8 cellular contexts compared by ENCODE assay signal in genomic region chr2:208025037-208025813, GRCh38. TPM values are rescaled to one million over a fixed set of nuclear protein-coding genes. Genes with fewer than 3 reads are reported as not detected.
A peak's percentile ranks its signal among the peaks of the same experiment; 100 is the strongest.
DNase-seq lines count a peak whose midpoint lies in the region; TF ChIP-seq lines count a peak whose summit lies in the region.

A gene with protein sequence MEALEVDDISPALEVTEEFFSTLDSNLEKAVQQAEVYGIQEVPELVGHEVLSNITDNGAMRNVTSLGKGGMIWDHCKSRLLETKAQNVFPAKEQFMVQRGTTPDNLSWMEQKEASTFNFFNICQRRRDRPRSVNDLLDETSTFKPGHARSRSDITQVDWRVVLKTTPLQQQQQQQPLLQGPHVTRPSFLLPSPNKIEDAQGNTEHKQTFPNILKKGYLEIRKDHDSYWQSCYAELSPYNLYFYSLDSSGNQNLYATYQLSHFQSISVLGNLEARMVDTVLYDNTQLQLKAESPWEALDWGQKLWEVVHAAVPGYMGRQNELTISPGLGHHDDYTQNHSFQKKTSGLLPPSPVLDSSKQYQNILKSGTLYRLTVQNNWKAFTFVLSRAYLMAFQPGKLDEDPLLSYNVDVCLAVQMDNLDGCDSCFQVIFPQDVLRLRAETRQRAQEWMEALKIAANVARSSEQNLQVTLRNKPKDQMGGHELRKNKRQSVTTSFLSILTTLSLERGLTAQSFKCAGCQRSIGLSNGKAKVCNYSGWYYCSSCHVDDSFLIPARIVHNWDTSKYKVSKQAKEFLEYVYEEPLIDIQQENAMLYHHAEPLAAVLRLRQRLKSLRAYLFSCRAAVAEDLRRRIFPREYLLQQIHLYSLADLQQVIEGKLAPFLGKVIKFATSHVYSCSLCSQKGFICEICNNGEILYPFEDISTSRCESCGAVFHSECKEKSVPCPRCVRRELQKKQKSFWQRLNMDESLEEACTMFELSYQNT (minus strand): TSS chr2:208025527. CDS start chr2:208001639, 23,888 bp downstream.

- peak within 1 kb of the TSS; percentile 86 for H3K9ac ChIP-seq in rectal smooth muscle tissue (ENCODE audit: low read length)

- no peaks in the 10 kb centered on the region for H3K9me3 Mint-ChIP-seq in HFFc6
- H3K9me3 Mint-ChIP-seq in T-helper 1 cell treated with Interleukin-12 subunit alpha and Interleukin-12 subunit beta and Interleukin-4 antibody, amounts not matched to agents 30 μg/mL and 1 μg/mL, for 36 hours = no peaks in the 10 kb centered on the region

- H3K4me3 Mint-ChIP-seq in HFFc6 = peak within 1 kb of the TSS; percentile 95
- peak within 1 kb of the TSS; percentile 98 for H3K4me3 Mint-ChIP-seq in T-helper 1 cell treated with Interleukin-12 subunit alpha and Interleukin-12 subunit beta and Interleukin-4 antibody, amounts not matched to agents 30 μg/mL and 1 μg/mL, for 36 hours

- no peaks in the 10 kb centered on the region for H3K27me3 ChIP-seq in right atrium auricular region
- no peaks in the 10 kb centered on the region for H3K27me3 ChIP-seq in rectal smooth muscle tissue (ENCODE audit: control insufficient read depth, insufficient read depth, low read length)
- H3K27me3 ChIP-seq in uterus = no peaks in the 10 kb centered on the region

- peak within 1 kb of the TSS; percentile 68 for H3K27ac ChIP-seq in angular gyrus (ENCODE audit: low read depth, low read length)
- H3K27ac ChIP-seq in right atrium auricular region = peak within 1 kb of the TSS; percentile 85
- H3K27ac ChIP-seq in rectal smooth muscle tissue (ENCODE audit: low read depth, low read length) = peak within 1 kb of the TSS; percentile 89
- peak within 1 kb of the TSS; percentile 80 to 83 for H3K27ac ChIP-seq in uterus

- TF ChIP-seq POLR2A in NB4 (IDR thresholded peaks at IDR 0.05; ENCODE audit: extremely low read depth, insufficient read length) = peak; percentile 67
- peak; percentile 13 to 48 for TF ChIP-seq POLR2A in uterus (IDR thresholded peaks at IDR 0.05)

- DNase-seq in GM12865 (ENCODE audit: low read depth) (peak; percentile 93), HFFc6 (peak; percentile 68), NB4 (ENCODE audit: low read depth) (peak; percentile 96), right atrium auricular region (ENCODE audit: low spot score) (peak; percentile 91), uterus (peak; percentile 76 to 85)

- H3K27ac Mint-ChIP-seq in HFFc6 = peak within 1 kb of the TSS; percentile 78
- peak within 1 kb of the TSS; percentile 89 for H3K27ac Mint-ChIP-seq in T-helper 1 cell treated with Interleukin-12 subunit alpha and Interleukin-12 subunit beta and Interleukin-4 antibody, amounts not matched to agents 30 μg/mL and 1 μg/mL, for 36 hours

- TF ChIP-seq CTCF in GM12865 (IDR thresholded peaks at IDR 0.05; ENCODE audit: insufficient read depth, low read depth, low read length, missing control alignments) = no peak
- TF ChIP-seq CTCF in HFFc6 (IDR thresholded peaks at IDR 0.05) = no peak
- no peak for TF ChIP-seq CTCF in NB4 (IDR thresholded peaks at IDR 0.05; ENCODE audit: low read depth, low read length)
- no peak for TF ChIP-seq CTCF in right atrium auricular region (IDR thresholded peaks at IDR 0.05)
- no peak for TF ChIP-seq CTCF in uterus (IDR thresholded peaks at IDR 0.05)

- H3K36me3 Mint-ChIP-seq in HFFc6 (ENCODE audit: low read depth) = no peaks in the 10 kb centered on the region
- H3K36me3 Mint-ChIP-seq in T-helper 1 cell treated with Interleukin-12 subunit alpha and Interleukin-12 subunit beta and Interleukin-4 antibody, amounts not matched to agents 30 μg/mL and 1 μg/mL, for 36 hours (ENCODE audit: low read depth) = no peaks in the 10 kb centered on the region

- H3K4me1 ChIP-seq in right atrium auricular region = peaks cover 0 to 14% of the 10 kb centered on the region in 2 donors
- peaks cover 4% of the 10 kb centered on the region for H3K4me1 ChIP-seq in rectal smooth muscle tissue (ENCODE audit: control insufficient read depth, insufficient read depth, low read length)
- no peaks in the 10 kb centered on the region for H3K4me1 ChIP-seq in uterus

- intact Hi-C loops in uterus (cut with DNase I; ENCODE audit: low total_unique reads) = no loop called here

- H3K9me3 ChIP-seq in right atrium auricular region = no peaks in the 10 kb centered on the region
- H3K9me3 ChIP-seq in uterus = no peaks in the 10 kb centered on the region

- H3K4me3 ChIP-seq in GM12865 (ENCODE audit: low read depth, low read length) = peak within 1 kb of the TSS; percentile 67
- peak within 1 kb of the TSS; percentile 99 for H3K4me3 ChIP-seq in NB4 (ENCODE audit: low read depth, low read length)
- H3K4me3 ChIP-seq in right atrium auricular region = peak within 1 kb of the TSS; percentile 84 to 93
- H3K4me3 ChIP-seq in rectal smooth muscle tissue (ENCODE audit: low read length) = peak within 1 kb of the TSS; percentile 97
- peak within 1 kb of the TSS; percentile 54 to 89 for H3K4me3 ChIP-seq in uterus

- H3K36me3 ChIP-seq in right atrium auricular region = no peaks in the 10 kb centered on the region
- H3K36me3 ChIP-seq in rectal smooth muscle tissue (ENCODE audit: control insufficient read depth, insufficient read depth, low read length) = no peaks in the 10 kb centered on the region
- H3K36me3 ChIP-seq in uterus = no peaks in the 10 kb centered on the region

- peaks cover 6% of the 10 kb centered on the region; the same call in 1 of the 2 replicates for H3K27me3 Mint-ChIP-seq in HFFc6 (ENCODE audit: insufficient read depth)
- no peaks in the 10 kb centered on the region for H3K27me3 Mint-ChIP-seq in T-helper 1 cell treated with Interleukin-12 subunit alpha and Interleukin-12 subunit beta and Interleukin-4 antibody, amounts not matched to agents 30 μg/mL and 1 μg/mL, for 36 hours (ENCODE audit: low read depth)

- peaks cover 19% of the 10 kb centered on the region for H3K4me1 Mint-ChIP-seq in HFFc6 (ENCODE audit: low read depth)
- peaks cover 12% of the 10 kb centered on the region for H3K4me1 Mint-ChIP-seq in T-helper 1 cell treated with Interleukin-12 subunit alpha and Interleukin-12 subunit beta and Interleukin-4 antibody, amounts not matched to agents 30 μg/mL and 1 μg/mL, for 36 hours (ENCODE audit: low read depth)

RNA-seq across cellular contexts. Expression of the gene that starts here (rescaled TPM):
- 1 to 10 TPM; 6.4 to 8.2 (median 7.2) TPM for total RNA-seq in HFFc6 (2021; fragmentation: NEBNext Ultra II Directional; extraction: Animal tissue kit (Norgen Biotek cat#: 25700))
- total RNA-seq in right atrium auricular region = 10 to 100 TPM; 14.9 to 20.0 TPM
- 10 to 100 TPM; 20.5 to 43.4 (median 21.6) TPM for total RNA-seq in uterus

Comparison
In these comparisons a context has a peak if more than half of its experiments do, and no peak if none do; other contexts are left out.
1. Peak in every context shown above with its lines: DNase-seq, H3K4me3 ChIP-seq and H3K27ac ChIP-seq.